ENCODE assay signal across 2 cellular contexts in the genomic region with DNA sequence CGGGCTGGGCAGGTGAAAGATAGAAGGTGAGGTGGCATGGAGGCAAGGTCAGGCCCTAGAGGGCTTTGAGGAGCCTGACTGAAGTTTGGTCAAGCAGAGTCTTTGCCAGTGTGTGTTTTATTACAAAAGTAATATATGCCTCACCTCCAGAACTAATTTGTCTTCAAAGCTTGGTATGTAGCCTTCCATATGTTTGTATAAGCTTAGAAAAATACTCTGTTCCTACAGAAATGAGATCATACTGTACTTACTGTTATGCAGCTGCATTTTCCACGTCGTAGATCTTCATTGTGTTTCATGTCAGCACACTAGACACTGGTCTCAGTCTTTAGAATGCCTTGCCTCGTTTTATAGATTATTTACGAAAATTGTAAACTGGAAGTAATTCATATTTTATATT.
TF ChIP-seq lines count a peak whose summit lies in the region.

No MANE protein-coding gene starts in this region.

TF ChIP-seq in HepG2, 621 proteins besides CTCF, POLR2A, EP300 and RAD21 (continued from another document):
- TF ChIP-seq ZBTB42 (CRISPR knock-in tag; IDR thresholded peaks at IDR 0.05): no peak

TF ChIP-seq in WTC11, 78 proteins besides CTCF, POLR2A, EP300 and RAD21 (continued from another document):
- TF ChIP-seq, protein P1, sequence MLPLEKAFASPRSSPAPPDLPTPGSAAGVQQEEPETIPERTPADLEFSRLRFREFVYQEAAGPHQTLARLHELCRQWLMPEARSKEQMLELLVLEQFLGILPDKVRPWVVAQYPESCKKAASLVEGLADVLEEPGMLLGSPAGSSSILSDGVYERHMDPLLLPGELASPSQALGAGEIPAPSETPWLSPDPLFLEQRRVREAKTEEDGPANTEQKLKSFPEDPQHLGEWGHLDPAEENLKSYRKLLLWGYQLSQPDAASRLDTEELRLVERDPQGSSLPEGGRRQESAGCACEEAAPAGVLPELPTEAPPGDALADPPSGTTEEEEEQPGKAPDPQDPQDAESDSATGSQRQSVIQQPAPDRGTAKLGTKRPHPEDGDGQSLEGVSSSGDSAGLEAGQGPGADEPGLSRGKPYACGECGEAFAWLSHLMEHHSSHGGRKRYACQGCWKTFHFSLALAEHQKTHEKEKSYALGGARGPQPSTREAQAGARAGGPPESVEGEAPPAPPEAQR (CRISPR knock-in tag; IDR thresholded peaks at IDR 0.05): no peak
- TF ChIP-seq ZNF416 (CRISPR knock-in tag; IDR thresholded peaks at IDR 0.05): no peak
- TF ChIP-seq ZBTB21 (CRISPR knock-in tag; IDR thresholded peaks at IDR 0.05; ENCODE audit: borderline replicate concordance): no peak
- no peak for TF ChIP-seq TEAD4 (CRISPR knock-in tag; IDR thresholded peaks at IDR 0.05)
- TF ChIP-seq, protein P2, sequence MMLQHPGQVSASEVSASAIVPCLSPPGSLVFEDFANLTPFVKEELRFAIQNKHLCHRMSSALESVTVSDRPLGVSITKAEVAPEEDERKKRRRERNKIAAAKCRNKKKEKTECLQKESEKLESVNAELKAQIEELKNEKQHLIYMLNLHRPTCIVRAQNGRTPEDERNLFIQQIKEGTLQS (CRISPR knock-in tag; conservative IDR thresholded peaks at IDR 0.05): no peak
- no peak for TF ChIP-seq SP1 (CRISPR knock-in tag; conservative IDR thresholded peaks at IDR 0.05)
- TF ChIP-seq, protein P3, sequence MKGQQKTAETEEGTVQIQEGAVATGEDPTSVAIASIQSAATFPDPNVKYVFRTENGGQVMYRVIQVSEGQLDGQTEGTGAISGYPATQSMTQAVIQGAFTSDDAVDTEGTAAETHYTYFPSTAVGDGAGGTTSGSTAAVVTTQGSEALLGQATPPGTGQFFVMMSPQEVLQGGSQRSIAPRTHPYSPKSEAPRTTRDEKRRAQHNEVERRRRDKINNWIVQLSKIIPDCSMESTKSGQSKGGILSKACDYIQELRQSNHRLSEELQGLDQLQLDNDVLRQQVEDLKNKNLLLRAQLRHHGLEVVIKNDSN (CRISPR knock-in tag; IDR thresholded peaks at IDR 0.05): no peak
- TF ChIP-seq, protein P4, sequence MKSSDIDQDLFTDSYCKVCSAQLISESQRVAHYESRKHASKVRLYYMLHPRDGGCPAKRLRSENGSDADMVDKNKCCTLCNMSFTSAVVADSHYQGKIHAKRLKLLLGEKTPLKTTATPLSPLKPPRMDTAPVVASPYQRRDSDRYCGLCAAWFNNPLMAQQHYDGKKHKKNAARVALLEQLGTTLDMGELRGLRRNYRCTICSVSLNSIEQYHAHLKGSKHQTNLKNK (CRISPR knock-in tag; IDR thresholded peaks at IDR 0.05): no peak
- no peak for TF ChIP-seq FOXK1 (CRISPR knock-in tag; IDR thresholded peaks at IDR 0.05)
